Comparison of ENCODE assay signal across 11 cellular contexts in the genomic region with DNA sequence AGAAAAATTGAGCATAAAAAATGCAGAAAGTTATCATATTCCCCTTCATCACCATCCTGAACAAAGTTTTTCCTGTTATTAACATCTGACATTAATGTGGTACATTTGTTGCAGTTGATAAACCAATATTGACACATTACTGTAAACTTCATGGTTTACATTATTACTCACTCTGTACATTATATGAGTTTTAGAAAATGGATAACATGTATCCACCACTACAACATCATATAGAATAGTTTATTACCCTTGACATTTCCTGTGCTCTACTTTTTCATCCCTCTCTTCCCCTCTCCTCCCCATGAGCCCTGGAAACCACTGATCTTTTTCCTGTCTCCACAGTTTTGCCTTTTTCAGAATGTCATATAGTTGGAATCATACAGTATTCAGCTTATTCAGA.
"Had no signal": no experiment of that assay in that cellular context is flagged by ENCODE, and none has a peak within 500 bp of the region (broad histone marks: within the 10 kb centered on the region; RNA-seq: fewer than 3 reads in every experiment).

No MANE protein-coding gene starts in this region.

- H3K36me3 ChIP-seq: HAP-1 had no signal

- FAIRE-seq: H1, H54 had no signal

- H3K9ac ChIP-seq: GM23248 had no signal

- H3K9me3 ChIP-seq: HAP-1 had no signal

- H3K4me2 ChIP-seq: GM23338 had no signal

- DNase-seq: GM23248, GOT3, H7, H9, HCEC 1CT, HFFc6 had no signal

- H3K4me3 ChIP-seq: GM23248, GM23338, HAP-1 had no signal

- H3K4me1 ChIP-seq: HAP-1 had no signal

- ATAC-seq: GM23338, HCT116 had no signal

- H3K27ac ChIP-seq: GM23248 had no signal

- H2AFZ ChIP-seq: GM23248, GM23338 had no signal
